ENCODE assay signal across 15 cellular contexts in genomic region chr15:65653781-65654521, GRCh38. TPM values are rescaled to one million over a fixed set of nuclear protein-coding genes. Genes with fewer than 3 reads are reported as not detected.
DNase-seq lines count a peak whose midpoint lies in the region; ATAC-seq and TF ChIP-seq lines count a peak whose summit lies in the region.
"Had no signal": no experiment of that assay in that cellular context is flagged by ENCODE, and none has a peak within 500 bp of the region (broad histone marks: within the 10 kb centered on the region; RNA-seq: fewer than 3 reads in every experiment).

No MANE protein-coding gene starts in this region.

- peaks cover 5% of the 10 kb centered on the region for H3K4me1 Mint-ChIP-seq in CD4-positive, alpha-beta T cell (ENCODE audit: low read depth)

- no peak overlapping the region for H3K4me3 ChIP-seq in choroid plexus epithelial cell (ENCODE audit: low read depth, low read length)
- no peak overlapping the region for H3K4me3 ChIP-seq in uterus
- H3K4me3 ChIP-seq: BLaER1 had no signal

- ATAC-seq in CD4-positive, alpha-beta T cell (ENCODE audit: poor library complexity), result no peak

- H3K36me3 ChIP-seq in uterus, result no peaks in the 10 kb centered on the region

- H3K27me3 Mint-ChIP-seq in CD4-positive, alpha-beta T cell, result no peaks in the 10 kb centered on the region
- H3K27me3 Mint-ChIP-seq: dendritic cell treated with granulocyte-macrophage colony-stimulating factor and Interleukin-4, amounts not matched to agents 40 ng/mL and 50 ng/mL, for 4 days had no signal

- H3K27me3 ChIP-seq in CD4-positive, alpha-beta T cell (ENCODE audit: control insufficient read depth, insufficient read depth, low read length), result no peaks in the 10 kb centered on the region
- no peaks in the 10 kb centered on the region for H3K27me3 ChIP-seq in uterus
- H3K27me3 ChIP-seq: BLaER1 had no signal

- intact Hi-C loops in CD4-positive, alpha-beta T cell (cut with DNase I, micrococcal nuclease), result no loop called here
- intact Hi-C loops in uterus (cut with DNase I; ENCODE audit: low total_unique reads), result no loop called here

- TF ChIP-seq POLR2A in uterus (IDR thresholded peaks at IDR 0.05), result no peak

- in situ Hi-C loops in ACHN (cut with HindIII; ENCODE audit: low pct_ligation_motif_present, low pct_unique_long_range_greater_than_20kb, low sequenced_read_pairs), result no loop called here

- no peaks in the 10 kb centered on the region for H3K4me1 ChIP-seq in uterus
- H3K4me1 ChIP-seq: BLaER1, parathyroid adenoma had no signal

- CTCF ChIA-PET in CD4-positive, alpha-beta T cell (lab: Charles Lee), result no interaction called here

- no peaks in the 10 kb centered on the region for H3K9me3 ChIP-seq in CD4-positive, alpha-beta T cell (ENCODE audit: control insufficient read depth, low read length)
- no peaks in the 10 kb centered on the region for H3K9me3 ChIP-seq in uterus
- H3K9me3 ChIP-seq: BLaER1 had no signal

- POLR2A ChIA-PET in CD4-positive, alpha-beta T cell (lab: Charles Lee), result interaction anchor here (0.6 to 1.4 kb wide), 3 partner anchors 43 to 1513 kb away, joined by 3 to 4 read pairs (median 3); partner anchors contain the start of gene INTS14

- no peaks in the 10 kb centered on the region for H3K9me3 Mint-ChIP-seq in CD4-positive, alpha-beta T cell
- H3K9me3 Mint-ChIP-seq: dendritic cell treated with granulocyte-macrophage colony-stimulating factor and Interleukin-4, amounts not matched to agents 40 ng/mL and 50 ng/mL, for 4 days had no signal

- H3K4me3 Mint-ChIP-seq in CD4-positive, alpha-beta T cell, result no peak overlapping the region
- H3K4me3 Mint-ChIP-seq: dendritic cell treated with granulocyte-macrophage colony-stimulating factor and Interleukin-4, amounts not matched to agents 40 ng/mL and 50 ng/mL, for 4 days had no signal

- TF ChIP-seq CTCF in CD4-positive, alpha-beta T cell (IDR thresholded peaks at IDR 0.05), result no peak
- no peak for TF ChIP-seq CTCF in choroid plexus epithelial cell (conservative IDR thresholded peaks at IDR 0.05; ENCODE audit: low read depth, low read length)
- TF ChIP-seq CTCF in uterus (IDR thresholded peaks at IDR 0.05), result no peak

- H3K27ac ChIP-seq in CD4-positive, alpha-beta T cell (ENCODE audit: low read depth, low read length), result no peak overlapping the region
- no peak overlapping the region for H3K27ac ChIP-seq in uterus
- H3K27ac ChIP-seq: BLaER1, parathyroid adenoma had no signal

- DNase-seq in CD4-positive, alpha-beta T cell, result no peak
- peak; percentile 26 for DNase-seq in NCI-H226
- peak; percentile 58 for DNase-seq in choroid plexus epithelial cell (ENCODE audit: low read depth)
- peak; percentile 52 for DNase-seq in kidney tubule cell (ENCODE audit: low spot score)
- DNase-seq in ACHN, result no peak
- no peak for DNase-seq in uterus
- no peak for DNase-seq in NCI-H69 (lab: John Stamatoyannopoulos, UW)
- DNase-seq in NCI-H748 (lab: John Stamatoyannopoulos, UW; ENCODE audit: unreplicated experiment), result no peak
- DNase-seq: amniotic stem cell, Karpas-422, NCI-H1436 treated with DMSO at 0.1 percent for 48 hours, NCI-H446 had no signal

- H3K27ac Mint-ChIP-seq in CD4-positive, alpha-beta T cell, result peak overlapping the region; percentile 29
- H3K27ac Mint-ChIP-seq: dendritic cell treated with granulocyte-macrophage colony-stimulating factor and Interleukin-4, amounts not matched to agents 40 ng/mL and 50 ng/mL, for 4 days had no signal

- peaks cover 43% of the 10 kb centered on the region for H3K36me3 Mint-ChIP-seq in CD4-positive, alpha-beta T cell (ENCODE audit: low read depth)

RNA-seq across cellular contexts. Expression of gene SLC24A1, which starts 32.2 kb away (rescaled TPM):
- total RNA-seq in CD4-positive, alpha-beta T cell, result 1 to 10 TPM; 2.2 to 2.3 TPM
- total RNA-seq in uterus, result 10 to 100 TPM in 2 of 4 donors, 1 to 10 TPM in 2; 2.0 to 12.3 (median 8.8) TPM

RNA-seq across cellular contexts. Expression of gene INTS14, which starts 43.0 kb away (rescaled TPM):
- total RNA-seq in CD4-positive, alpha-beta T cell, result 10 to 100 TPM; 20.6 to 25.1 TPM
- 10 to 100 TPM; 15.9 to 48.2 (median 28.5) TPM for total RNA-seq in uterus

Comparison
In these comparisons a context has a peak if more than half of its experiments do, and no peak if none do; other contexts are left out.
1. DNase-seq: peak in NCI-H226 (single experiment), choroid plexus epithelial cell (single experiment) and kidney tubule cell (single experiment); none in CD4-positive, alpha-beta T cell (0 of 10), ACHN (single experiment), uterus (0 of 2), NCI-H69 (single experiment) and NCI-H748 (single experiment).